18 cellular contexts compared by ENCODE assay signal in genomic region chr5:130896636-130897035, GRCh38.
A peak's percentile ranks its signal among the peaks of the same experiment; 100 is the strongest.
DNase-seq lines count a peak whose midpoint lies in the region; ATAC-seq, FAIRE-seq and TF ChIP-seq lines count a peak whose summit lies in the region.
"Had no signal": no experiment of that assay in that cellular context is flagged by ENCODE, and none has a peak within 500 bp of the region (broad histone marks: within the 10 kb centered on the region; RNA-seq: fewer than 3 reads in every experiment).

No MANE protein-coding gene starts in this region.

- no TSS peak for BruUV-seq in HCT116 (replicated peaks; lab: Mats Ljungman, UMichigan)

- H3K27ac ChIP-seq in A549 (peak overlapping the region in 1 of 2 experiments; percentile 90; a peak in 2 of 6 replicates), HCT116 (ENCODE audit: low read depth, low read length) (peak overlapping the region; percentile 70; the same call in 1 of the 2 replicates), VCaP (peak overlapping the region; percentile 88), right cardiac atrium (ENCODE audit: low read length) (no peak overlapping the region), lower lobe of right lung (no peak overlapping the region), psoas muscle (no peak overlapping the region)
- H3K27ac ChIP-seq: SJCRH30 had no signal

- ATAC-seq in A549 (no peak), HCT116 (no peak), right cardiac atrium (no peak), lower lobe of right lung (no peak), psoas muscle (no peak)

- H3K4me1 ChIP-seq in A549 (0 out of 3 replicates have a peak, but pooled peaks cover 6% of the 10 kb centered on the region), HCT116 (ENCODE audit: control insufficient read depth in 1 of 2, insufficient read depth in 2 of 2, low read length in 2 of 2) (peaks cover 5 to 9% of the 10 kb centered on the region in 2 experiments; a peak in 3 of 4 replicates), right cardiac atrium (ENCODE audit: control insufficient read depth, insufficient read depth, low read length) (no peaks in the 10 kb centered on the region), lower lobe of right lung (no peaks in the 10 kb centered on the region), psoas muscle (no peaks in the 10 kb centered on the region)
- H3K4me1 ChIP-seq: SJCRH30 had no signal

- no peaks in the 10 kb centered on the region for H3K36me3 Mint-ChIP-seq in mesothelial cell of epicardium
- H3K36me3 Mint-ChIP-seq: CD14-positive monocyte had no signal

- RAD21 ChIA-PET in HCT116 (lab: Charles Lee; ENCODE audit: low non-redundant PET in 1 of 2, low total read pairs in 2 of 2, uncharacterized antibody in 2 of 2, unreplicated experiment in 2 of 2), result no interaction called here

- FAIRE-seq in A549 (lab: Jason Lieb, UNC), result no peak

- H2AFZ ChIP-seq in HCT116 (ENCODE audit: low read depth, low read length, poor library complexity, severe bottlenecking), result no peak overlapping the region

- peak overlapping the region; percentile 82 for H3K4me3 ChIP-seq in A549
- H3K4me3 ChIP-seq in HCT116 (replicated peaks in 1 of 2; ENCODE audit: low read depth in 1 of 2, low read length in 2 of 2), result peak overlapping the region; percentile 56 to 62; a peak in 2 of 4 replicates
- H3K4me3 ChIP-seq in right cardiac atrium (ENCODE audit: low read length), result no peak overlapping the region
- H3K4me3 ChIP-seq in lower lobe of right lung, result no peak overlapping the region
- no peak overlapping the region for H3K4me3 ChIP-seq in psoas muscle

- DNase-seq in A549 (ENCODE audit: low read depth in 1 of 2, low spot score in 1 of 2), result no peak
- DNase-seq in HCT116 (ENCODE audit: low read depth, low spot score), result no peak
- no peak for DNase-seq in mesothelial cell of epicardium (ENCODE audit: low spot score in 2 of 2, unreplicated experiment in 2 of 2)
- no peak for DNase-seq in stimulated activated CD8-positive, alpha-beta memory T cell treated with anti-CD3 and anti-CD28 coated beads, Interleukin-4, amount 100 ng/mL, for 48 hours
- no peak for DNase-seq in right cardiac atrium
- no peak for DNase-seq in lower lobe of right lung
- DNase-seq in psoas muscle, result no peak
- DNase-seq: ACHN, AML-193, COR-L47, H9, NCI-H1436, NCI-H510A, RPMI8226, SJCRH30, SW 1271 had no signal

- H3K27me3 ChIP-seq in HCT116 (ENCODE audit: insufficient read depth, low read length) (no peaks in the 10 kb centered on the region), right cardiac atrium (ENCODE audit: control insufficient read depth, insufficient read depth) (no peaks in the 10 kb centered on the region), lower lobe of right lung (ENCODE audit: low read depth) (no peaks in the 10 kb centered on the region), psoas muscle (ENCODE audit: insufficient read depth in 3 of 3, low read length in 2 of 3) (no peaks in the 10 kb centered on the region)
- H3K27me3 ChIP-seq: SJCRH30 had no signal

- H4K20me1 ChIP-seq in HCT116 (ENCODE audit: insufficient read depth), result no peaks in the 10 kb centered on the region

- peaks cover 30% of the 10 kb centered on the region for H3K9me3 Mint-ChIP-seq in mesothelial cell of epicardium

- TF ChIP-seq RAD21 in A549 (conservative IDR thresholded peaks at IDR 0.05 in 1 of 2, IDR thresholded peaks at IDR 0.05 in 1 of 2) (no peak), HCT116 (IDR thresholded peaks at IDR 0.05; ENCODE audit: low read depth) (no peak)

- H3K79me2 ChIP-seq in HCT116 (ENCODE audit: insufficient read depth, low read length), result no peaks in the 10 kb centered on the region

- intact Hi-C loops in HCT116 (cut with micrococcal nuclease), result no loop called here
- intact Hi-C loops in right cardiac atrium (cut with DNase I), result no loop called here
- intact Hi-C loops in lower lobe of right lung (cut with DNase I), result no loop called here
- intact Hi-C loops in psoas muscle (cut with DNase I), result no loop called here

- peaks cover 2% of the 10 kb centered on the region for H3K4me1 Mint-ChIP-seq in mesothelial cell of epicardium

- CTCF ChIA-PET in A549 (lab: Yijun Ruan, JAX), result interaction anchor here (1.1 kb wide), 1 partner anchor 25 kb away, joined by 3 read pairs; no protein-coding TSS in a partner anchor
- CTCF ChIA-PET in HCT116 (lab: Charles Lee), result no interaction called here

- POLR2A ChIA-PET in A549 (lab: Yijun Ruan, JAX) (no interaction called here), HCT116 (lab: Charles Lee) (no interaction called here)

- TF ChIP-seq CTCF in A549 (IDR thresholded peaks at IDR 0.05), result no peak
- no peak for TF ChIP-seq CTCF in HCT116 (IDR thresholded peaks at IDR 0.05 in 2 of 3, conservative IDR thresholded peaks at IDR 0.05 in 1 of 3; ENCODE audit: borderline replicate concordance in 1 of 3, insufficient read depth in 1 of 3, low read depth in 2 of 3, low read length in 2 of 3)
- no peak for TF ChIP-seq CTCF in VCaP (conservative IDR thresholded peaks at IDR 0.05)
- TF ChIP-seq CTCF in mesothelial cell of epicardium (IDR thresholded peaks at IDR 0.05; ENCODE audit: unreplicated experiment), result no peak
- no peak for TF ChIP-seq CTCF in lower lobe of right lung (IDR thresholded peaks at IDR 0.05)
- no peak for TF ChIP-seq CTCF in psoas muscle (IDR thresholded peaks at IDR 0.05)

- no peaks in the 10 kb centered on the region for H3K27me3 Mint-ChIP-seq in mesothelial cell of epicardium (ENCODE audit: low read depth)

- H3K27ac Mint-ChIP-seq in mesothelial cell of epicardium, result no peak overlapping the region
- H3K27ac Mint-ChIP-seq: CD14-positive monocyte had no signal

- WGBS in A549 (ENCODE audit: missing lambda C conversion rate), result 85% methylated on average over 2 of the region's 2 CpGs
- 88% methylated on average over 2 of the region's 2 CpGs for WGBS in right cardiac atrium
- WGBS in psoas muscle, 3 donors, result 87 to 91% (median 89%) methylated on average over 2 of the region's 2 CpGs

- TF ChIP-seq EP300 in A549 (IDR thresholded peaks at IDR 0.05), result no peak

- TF ChIP-seq POLR2A in A549 (IDR thresholded peaks at IDR 0.05; ENCODE audit: low read length) (no peak), HCT116 (IDR thresholded peaks at IDR 0.05; ENCODE audit: borderline replicate concordance, extremely low read depth, insufficient read depth, insufficient read length) (no peak)

- H3K9me2 ChIP-seq in HCT116 (ENCODE audit: insufficient read depth), result no peaks in the 10 kb centered on the region

- H3K9ac ChIP-seq in HCT116 (ENCODE audit: low read length), result 0 out of 2 replicates have a peak overlapping the region, but pooled peaks have one; percentile 61

- peak overlapping the region; percentile 60 for H3K4me3 Mint-ChIP-seq in mesothelial cell of epicardium
- H3K4me3 Mint-ChIP-seq: CD14-positive monocyte had no signal

- H3K9me3 ChIP-seq in A549 (no peaks in the 10 kb centered on the region), HCT116 (ENCODE audit: control insufficient read depth in 1 of 2, insufficient read depth in 1 of 2, low read depth in 1 of 2, low read length in 2 of 2) (no peaks in the 10 kb centered on the region), right cardiac atrium (ENCODE audit: control insufficient read depth, low read length) (no peaks in the 10 kb centered on the region), lower lobe of right lung (no peaks in the 10 kb centered on the region), psoas muscle (no peaks in the 10 kb centered on the region)

- H3K36me3 ChIP-seq in HCT116 (ENCODE audit: control insufficient read depth in 1 of 2, insufficient read depth in 2 of 2, low read length in 2 of 2), result no peaks in the 10 kb centered on the region
- H3K36me3 ChIP-seq in lower lobe of right lung, result no peaks in the 10 kb centered on the region
- H3K36me3 ChIP-seq in psoas muscle (ENCODE audit: insufficient read depth in 1 of 2, low read depth in 1 of 2), result no peaks in the 10 kb centered on the region
- H3K36me3 ChIP-seq: SJCRH30 had no signal

- H3K4me2 ChIP-seq in A549 (peak overlapping the region; percentile 87), HCT116 (ENCODE audit: low read length) (peak overlapping the region; percentile 70)

TF ChIP-seq in A549, 52 proteins besides CTCF, POLR2A, EP300 and RAD21 (continues in another document):
- TF ChIP-seq ZFP36 (IDR thresholded peaks at IDR 0.05; ENCODE audit: borderline replicate concordance, partially characterized antibody) (no peak), TP53 (CRISPR knock-in tag; IDR thresholded peaks at IDR 0.05) (no peak), PBX3 (IDR thresholded peaks at IDR 0.05) (no peak)

TF ChIP-seq in HCT116, 20 proteins besides CTCF, POLR2A, EP300 and RAD21:
- TF ChIP-seq CBX3 (IDR thresholded peaks at IDR 0.05; ENCODE audit: low read depth), result no peak
- no peak for TF ChIP-seq ZFX (IDR thresholded peaks at IDR 0.05)
- no peak for TF ChIP-seq YY1 (IDR thresholded peaks at IDR 0.05; ENCODE audit: extremely low read depth, insufficient replicate concordance, low read depth, low read length)
- TF ChIP-seq CEBPB (IDR thresholded peaks at IDR 0.05; ENCODE audit: low read depth), result no peak
- no peak for TF ChIP-seq JUND (IDR thresholded peaks at IDR 0.05)
- TF ChIP-seq EZH2 (IDR thresholded peaks at IDR 0.05), result no peak
- TF ChIP-seq SP1 (IDR thresholded peaks at IDR 0.05; ENCODE audit: low read depth), result no peak
TF ChIP-seq in HCT116: peak in this region for 0.

Comparison
In these comparisons a context has a peak if more than half of its experiments do, and no peak if none do; other contexts are left out.
1. H3K27ac ChIP-seq: peak in HCT116 (single experiment) and VCaP (single experiment); none in right cardiac atrium (single experiment), lower lobe of right lung (single experiment) and psoas muscle (single experiment).
2. H3K4me3 ChIP-seq: peak in A549 (single experiment) and HCT116 (2 of 2); none in right cardiac atrium (single experiment), lower lobe of right lung (single experiment) and psoas muscle (single experiment).